Comparison of ENCODE assay signal across 22 cellular contexts in genomic region chr11:96357794-96358193, GRCh38. TPM values are rescaled to one million over a fixed set of nuclear protein-coding genes. Genes with fewer than 3 reads are reported as not detected.
A peak's percentile ranks its signal among the peaks of the same experiment; 100 is the strongest.
DNase-seq lines count a peak whose midpoint lies in the region; ATAC-seq, FAIRE-seq and TF ChIP-seq lines count a peak whose summit lies in the region.
"Had no signal": no experiment of that assay in that cellular context is flagged by ENCODE, and none has a peak within 500 bp of the region (broad histone marks: within the 10 kb centered on the region; RNA-seq: fewer than 3 reads in every experiment).

No MANE protein-coding gene starts in this region.

- CTCF ChIA-PET in GM12878 (lab: Yijun Ruan, JAX): interaction anchor here (1.0 to 1.6 kb wide), 4 partner anchors 15 to 302 kb away, joined by 3 to 5 read pairs (median 3); partner anchors contain the start of gene MAML2

- no peak overlapping the region for H3K9ac ChIP-seq in GM12878 (ENCODE audit: control insufficient read depth, insufficient read depth, low read length)
- H3K9ac ChIP-seq in GM23248: no peak overlapping the region

- H4K20me1 ChIP-seq in GM12878 (ENCODE audit: control insufficient read depth, insufficient read depth) (no peaks in the 10 kb centered on the region), GM23248 (ENCODE audit: insufficient read depth) (no peaks in the 10 kb centered on the region)

- TF ChIP-seq EP300 in GM12878 (IDR thresholded peaks at IDR 0.05; ENCODE audit: borderline replicate concordance in 1 of 2, control insufficient read depth in 1 of 2, low read depth in 2 of 2, low read length in 2 of 2): no peak

- H3K4me2 ChIP-seq in GM12878 (ENCODE audit: control insufficient read depth, insufficient read depth) (no peak overlapping the region), GM23248 (ENCODE audit: unreplicated experiment) (no peak overlapping the region)

- POLR2A ChIA-PET in GM12878 (lab: Charles Lee): no interaction called here

- peak; percentile 66 for ATAC-seq in GM18870 (IDR thresholded peaks at IDR 0.05; ENCODE audit: unreplicated experiment)
- peak; percentile 72 for ATAC-seq in HG03354 (IDR thresholded peaks at IDR 0.05; ENCODE audit: poor library complexity, severe bottlenecking, unreplicated experiment)
- peak; percentile 80 for ATAC-seq in GM12878
- ATAC-seq: left colon; PC-3; stimulated activated naive B cell treated with anti-CD40 and anti-IgM and Interleukin-4, amounts not matched to agents 10 μg/mL and 1 μg/mL and 100 μg/mL, for 72 hours had no signal

- no peak for TF ChIP-seq POLR2A in GM12891 (IDR thresholded peaks at IDR 0.05; ENCODE audit: low read depth, low read length)
- no peak for TF ChIP-seq POLR2A in GM12878 (IDR thresholded peaks at IDR 0.05; ENCODE audit: low read depth, low read length)

- H3K27ac ChIP-seq in GM12878 (ENCODE audit: control insufficient read depth, insufficient read depth) (no peak overlapping the region; the same call in 1 of the 2 replicates), GM23248 (no peak overlapping the region)
- H3K27ac ChIP-seq: ascending aorta, neutrophil, transverse colon had no signal

- H3K79me2 ChIP-seq in GM12878 (ENCODE audit: control insufficient read depth, insufficient read depth, low read length) (no peaks in the 10 kb centered on the region), GM23248 (ENCODE audit: insufficient read depth) (no peaks in the 10 kb centered on the region)

- intact Hi-C loops in GM12878 (cut with micrococcal nuclease; ENCODE audit: unreplicated experiment): no loop called here
- intact Hi-C loops in head of caudate nucleus (cut with DNase I): no loop called here

- no peaks in the 10 kb centered on the region for H3K9me2 ChIP-seq in GM23248 (ENCODE audit: insufficient read depth)

- H3K4me1 ChIP-seq in GM12878 (ENCODE audit: control insufficient read depth, insufficient read depth, low read length) (no peaks in the 10 kb centered on the region), GM23248 (ENCODE audit: insufficient read depth) (peaks cover 9% of the 10 kb centered on the region)
- H3K4me1 ChIP-seq: ascending aorta, BE2C, transverse colon had no signal

- 91% methylated on average over 1 of the region's 1 CpG for WGBS in GM12878 (ENCODE audit: insufficient coverage, insufficient replicate concordance, low lambda C conversion rate, missing lambda C conversion rate)
- WGBS in GM23248 (ENCODE audit: low coverage in 1 of 2, low lambda C conversion rate in 2 of 2, missing lambda C conversion rate in 2 of 2), 2 experiments: 92 to 100% methylated on average over 1 of the region's 1 CpG

- no peak overlapping the region for H2AFZ ChIP-seq in GM12878 (ENCODE audit: control insufficient read depth, low read depth, low read length)
- no peak overlapping the region for H2AFZ ChIP-seq in GM23248

- BruUV-seq in GM12878 (replicated peaks; lab: Mats Ljungman, UMichigan): no TSS peak

- RAD21 ChIA-PET in GM12878 (lab: Charles Lee; ENCODE audit: unreplicated experiment): interaction anchor here (2.7 kb wide), 1 partner anchor 31 kb away, joined by 6 read pairs; the partner anchor contains the start of genes CCDC82 and JRKL

- H3K9me3 ChIP-seq in GM12878 (replicated peaks; ENCODE audit: control insufficient read depth, insufficient read depth, low read length): no peaks in the 10 kb centered on the region
- H3K9me3 ChIP-seq in GM23248 (ENCODE audit: low read depth): no peaks in the 10 kb centered on the region
- H3K9me3 ChIP-seq: ascending aorta, BE2C, neutrophil, transverse colon had no signal

- no peak for TF ChIP-seq CTCF in GM12878 (IDR thresholded peaks at IDR 0.05 in 2 of 3, conservative IDR thresholded peaks at IDR 0.05 in 1 of 3; ENCODE audit: control insufficient read depth in 2 of 3, extremely low read depth in 1 of 3, insufficient read depth in 1 of 3, low read depth in 3 of 3, low read length in 3 of 3)

- TF ChIP-seq RAD21 in GM12878 (IDR thresholded peaks at IDR 0.05; ENCODE audit: insufficient read depth, low read depth, low read length): no peak

- H3K27me3 ChIP-seq in GM12878 (replicated peaks in 1 of 2; ENCODE audit: control insufficient read depth in 2 of 2, insufficient read depth in 2 of 2, low read length in 1 of 2) (no peaks in the 10 kb centered on the region), GM23248 (replicated peaks; ENCODE audit: insufficient read depth) (no peaks in the 10 kb centered on the region)
- H3K27me3 ChIP-seq: ascending aorta, BE2C, neutrophil, transverse colon had no signal

- in situ Hi-C loops in GM12878 (cut with MboI): no loop called here
- in situ Hi-C loops in GM23248 (cut with MboI): loop anchor here (10.0 kb wide), 1 partner anchor 513 kb away; no protein-coding TSS in a partner anchor

- DNase-seq in GM12891 (ENCODE audit: insufficient read length, low spot score) (no peak), GM12878 (ENCODE audit: low read depth, low spot score) (no peak), NCI-H446 treated with DMSO at 0.1 percent for 48 hours (lab: John Stamatoyannopoulos, UW) (no peak), GM23248 (no peak), head of caudate nucleus (no peak)
- DNase-seq: activated CD4-positive, alpha-beta T cell treated with anti-CD3 and anti-CD28 coated beads for 48 hours; BE2C; Karpas-422; left colon; NCI-H1105 treated with DMSO at 0.1 percent for 48 hours; NCI-H2107; PC-3; stimulated activated naive B cell treated with anti-CD40 and anti-IgM and Interleukin-4, amounts not matched to agents 10 μg/mL and 1 μg/mL and 100 μg/mL, for 72 hours; T1000; transverse colon had no signal

- SMC1A ChIA-PET in GM12878 (lab: Charles Lee; ENCODE audit: uncharacterized antibody, unreplicated experiment): interaction anchor here (1.6 kb wide), 1 partner anchor 14 kb away, joined by 5 read pairs; the partner anchor contains the start of gene MAML2

- peaks cover 2 to 12% of the 10 kb centered on the region in 2 experiments; a peak in 3 of 4 replicates for H3K36me3 ChIP-seq in GM12878 (ENCODE audit: control insufficient read depth in 2 of 2, insufficient read depth in 2 of 2, low read length in 1 of 2)
- peaks cover 48% of the 10 kb centered on the region for H3K36me3 ChIP-seq in GM23248 (ENCODE audit: low read depth)

- H3K4me3 ChIP-seq in GM12878 (no peak overlapping the region), GM23248 (no peak overlapping the region)
- H3K4me3 ChIP-seq: ascending aorta, transverse colon had no signal

- no peaks in the 10 kb centered on the region for H3F3A ChIP-seq in GM23248 (ENCODE audit: insufficient read depth)

- FAIRE-seq in GM12891 (lab: Jason Lieb, UNC): peak; percentile 33
- peak; percentile 13 for FAIRE-seq in GM12878 (lab: Jason Lieb, UNC)
- FAIRE-seq: D721Med, endometrium had no signal

RNA-seq across cellular contexts. Expression of gene MAML2, which starts 14.8 kb away (rescaled TPM):
- 4.5 TPM for polyA plus RNA-seq in GM12891 (2012; ENCODE audit: low read depth, missing spikeins)
- 40.1 and 41.3 TPM in 2 replicates for total RNA-seq in GM12878 (2013; cell fraction: nucleolus; rRNA removed)
- total RNA-seq in GM12878 (2014; rRNA removed) (15.0 and 16.0 TPM in 2 replicates), GM12878 (2014; rRNA removed; fragmentation: Illumina TruSeq; extraction: Trizol) (11.4 and 12.6 TPM in 2 replicates), GM12878 (2021) (12.7 and 13.3 TPM in 2 replicates)
- 3.6 TPM for polyA plus RNA-seq in GM12878 (2011; ENCODE audit: low read depth)
- polyA plus RNA-seq in GM12878 (2011; rRNA removed) (12.5 and 15.1 TPM in 2 replicates), GM12878 (2014; fragmentation: Illumina TruSeq; extraction: Trizol) (14.1 and 14.8 TPM in 2 replicates), GM12878 (2014; fragmentation: Nextera tagmentation; extraction: Ambion mirVana) (1 to 10 TPM; 2.5 to 2.6 TPM), GM12878 (2014; rRNA removed) (12.7 and 13.2 TPM in 2 replicates), GM12878 (2016; fragmentation: Nextera tagmentation; extraction: Ambion mirVana) (1 to 10 TPM; 6.8 to 7.5 TPM), GM23248 (2016; fragmentation: Nextera tagmentation; extraction: Ambion mirVana) (6.8 and 7.4 TPM in 2 replicates)
- 15.6 and 18.7 TPM in 2 replicates for polyA plus RNA-seq in GM12878 (2011; cell fraction: cytosol; rRNA removed)
- polyA plus RNA-seq in GM12878 (2011; cell fraction: nucleus; rRNA removed): 14.3 and 15.4 TPM in 2 replicates
- 4.3 and 6.8 TPM in 2 replicates for polyA plus RNA-seq in GM12878 (2012)
- polyA minus RNA-seq in GM12878 (2011; rRNA and poly(A)+ RNA removed): 40.1 and 42.2 TPM in 2 replicates
- polyA minus RNA-seq in GM12878 (2011; cell fraction: cytosol; rRNA and poly(A)+ RNA removed): 13.3 and 17.5 TPM in 2 replicates
- polyA minus RNA-seq in GM12878 (2011; cell fraction: nucleus; rRNA and poly(A)+ RNA removed): 32.0 and 54.5 TPM in 2 replicates
- total RNA-seq in GM23248 (2014; rRNA removed; shearing (Covaris generic)): 22.1 and 23.7 TPM in 2 replicates
- total RNA-seq: G401 had no signal

RNA-seq across cellular contexts. Expression of gene CCDC82, which starts 31.9 kb away (rescaled TPM):
- 18.9 TPM for polyA plus RNA-seq in GM12891 (2012; ENCODE audit: low read depth, missing spikeins)
- 104 and 112 TPM in 2 replicates for total RNA-seq in GM12878 (2013; cell fraction: nucleolus; rRNA removed)
- 15.2 and 19.9 TPM in 2 replicates for total RNA-seq in GM12878 (2014; rRNA removed)
- total RNA-seq in GM12878 (2014; rRNA removed; fragmentation: Illumina TruSeq; extraction: Trizol): 31.7 and 35.7 TPM in 2 replicates
- 20.6 and 21.4 TPM in 2 replicates for total RNA-seq in GM12878 (2021)
- polyA plus RNA-seq in GM12878 (2011; ENCODE audit: low read depth): 12.0 TPM
- 30.7 and 58.6 TPM in 2 replicates for polyA plus RNA-seq in GM12878 (2011; rRNA removed)
- polyA plus RNA-seq in GM12878 (2011; cell fraction: cytosol; rRNA removed): 5.3 and 5.9 TPM in 2 replicates
- 41.7 and 54.9 TPM in 2 replicates for polyA plus RNA-seq in GM12878 (2011; cell fraction: nucleus; rRNA removed)
- 22.0 and 27.9 TPM in 2 replicates for polyA plus RNA-seq in GM12878 (2012)
- polyA plus RNA-seq in GM12878 (2014; fragmentation: Illumina TruSeq; extraction: Trizol): 62.4 and 72.7 TPM in 2 replicates
- polyA plus RNA-seq in GM12878 (2014; fragmentation: Nextera tagmentation; extraction: Ambion mirVana): 10 to 100 TPM; 24.5 to 24.7 TPM
- polyA plus RNA-seq in GM12878 (2014; rRNA removed): 25.7 and 26.9 TPM in 2 replicates
- 10 to 100 TPM; 31.0 to 32.0 TPM for polyA plus RNA-seq in GM12878 (2016; fragmentation: Nextera tagmentation; extraction: Ambion mirVana)
- polyA minus RNA-seq in GM12878 (2011; rRNA and poly(A)+ RNA removed): 13.8 and 13.9 TPM in 2 replicates
- polyA minus RNA-seq in GM12878 (2011; cell fraction: cytosol; rRNA and poly(A)+ RNA removed): 4.8 and 5.6 TPM in 2 replicates
- 31.8 and 55.0 TPM in 2 replicates for polyA minus RNA-seq in GM12878 (2011; cell fraction: nucleus; rRNA and poly(A)+ RNA removed)
- 14.8 and 19.1 TPM in 2 replicates for total RNA-seq in GM23248 (2014; rRNA removed; shearing (Covaris generic))
- polyA plus RNA-seq in GM23248 (2016; fragmentation: Nextera tagmentation; extraction: Ambion mirVana): 27.3 and 33.2 TPM in 2 replicates

RNA-seq across cellular contexts. Expression of gene JRKL, which starts 32.0 kb away (rescaled TPM):
- polyA plus RNA-seq in GM12891 (2012; ENCODE audit: low read depth, missing spikeins): 3.8 TPM
- 10.9 and 13.3 TPM in 2 replicates for total RNA-seq in GM12878 (2013; cell fraction: nucleolus; rRNA removed)
- total RNA-seq in GM12878 (2014; rRNA removed): 3.8 and 6.3 TPM in 2 replicates
- total RNA-seq in GM12878 (2014; rRNA removed; fragmentation: Illumina TruSeq; extraction: Trizol): 11.1 and 11.7 TPM in 2 replicates
- total RNA-seq in GM12878 (2021): 8.4 and 8.6 TPM in 2 replicates
- polyA plus RNA-seq in GM12878 (2011; ENCODE audit: low read depth): 3.1 TPM
- polyA plus RNA-seq in GM12878 (2011; rRNA removed): 11.3 and 20.1 TPM in 2 replicates
- 2.7 and 3.0 TPM in 2 replicates for polyA plus RNA-seq in GM12878 (2011; cell fraction: cytosol; rRNA removed)
- 10.2 and 11.2 TPM in 2 replicates for polyA plus RNA-seq in GM12878 (2011; cell fraction: nucleus; rRNA removed)
- polyA plus RNA-seq in GM12878 (2012): 4.4 and 9.8 TPM in 2 replicates
- 12.4 and 16.3 TPM in 2 replicates for polyA plus RNA-seq in GM12878 (2014; fragmentation: Illumina TruSeq; extraction: Trizol)
- polyA plus RNA-seq in GM12878 (2014; fragmentation: Nextera tagmentation; extraction: Ambion mirVana): 1 to 10 TPM; 4.6 to 4.8 TPM
- polyA plus RNA-seq in GM12878 (2014; rRNA removed): 7.4 and 8.9 TPM in 2 replicates
- polyA plus RNA-seq in GM12878 (2016; fragmentation: Nextera tagmentation; extraction: Ambion mirVana): 1 to 10 TPM; 7.8 to 8.4 TPM
- polyA minus RNA-seq in GM12878 (2011; rRNA and poly(A)+ RNA removed): 4.2 and 6.8 TPM in 2 replicates
- 2.2 and 2.7 TPM in 2 replicates for polyA minus RNA-seq in GM12878 (2011; cell fraction: cytosol; rRNA and poly(A)+ RNA removed)
- 5.2 and 5.3 TPM in 2 replicates for polyA minus RNA-seq in GM12878 (2011; cell fraction: nucleus; rRNA and poly(A)+ RNA removed)
- total RNA-seq in GM23248 (2014; rRNA removed; shearing (Covaris generic)): 9.4 and 11.9 TPM in 2 replicates
- polyA plus RNA-seq in GM23248 (2016; fragmentation: Nextera tagmentation; extraction: Ambion mirVana): 11.2 and 11.7 TPM in 2 replicates
